Comparison of ENCODE assay signal across 26 cellular contexts in the genomic region with DNA sequence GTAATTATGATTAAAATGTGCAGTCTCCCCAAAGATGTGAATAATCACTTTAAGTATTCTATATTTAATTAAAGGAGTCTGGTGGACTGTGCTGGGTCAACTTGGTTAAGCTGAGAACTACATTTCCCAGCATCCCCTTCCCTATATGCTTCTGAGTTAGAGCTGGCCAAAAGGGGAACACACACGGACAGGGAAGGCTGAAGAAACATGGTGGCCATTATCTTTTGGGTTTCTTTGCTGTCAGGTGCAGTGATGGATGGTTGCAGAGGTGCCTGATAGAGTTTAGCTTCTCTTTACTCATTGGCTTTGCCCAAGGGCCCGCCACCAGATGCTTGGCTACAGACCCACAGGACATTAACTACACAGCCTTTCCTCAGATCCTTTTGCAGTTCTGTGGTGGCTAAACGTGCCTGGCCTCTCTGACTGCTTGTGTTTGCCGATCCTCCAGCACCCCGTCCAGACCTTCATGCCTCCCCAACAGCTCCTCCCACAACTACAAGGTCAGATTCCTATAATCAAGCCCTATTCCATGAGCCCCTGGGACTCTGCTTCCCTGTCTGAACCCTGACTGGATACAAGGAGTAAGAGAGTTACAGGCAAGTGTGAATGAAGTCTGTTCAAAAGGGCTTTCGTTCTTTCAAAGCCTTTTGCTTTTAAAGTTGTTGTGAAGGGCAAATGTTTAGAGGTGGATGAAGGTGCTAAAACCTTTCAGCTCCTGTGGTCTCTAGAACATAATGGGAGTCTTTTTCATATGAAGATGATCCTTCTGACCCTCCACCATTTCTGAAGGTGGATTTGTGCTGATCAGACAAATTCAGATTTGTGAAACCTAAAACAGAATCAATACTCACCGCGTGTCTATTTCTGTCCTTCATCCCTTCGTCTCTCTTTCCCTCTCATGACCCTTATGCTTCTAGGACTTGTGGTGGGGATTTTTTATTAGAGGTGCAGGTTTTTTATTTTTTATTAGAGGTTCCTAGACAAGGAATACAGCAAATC. TPM values are rescaled to one million over a fixed set of nuclear protein-coding genes. Genes with fewer than 3 reads are reported as not detected.
DNase-seq lines count a peak whose midpoint lies in the region; ATAC-seq, FAIRE-seq and TF ChIP-seq lines count a peak whose summit lies in the region.
"Had no signal": no experiment of that assay in that cellular context is flagged by ENCODE, and none has a peak within 500 bp of the region (broad histone marks: within the 10 kb centered on the region; RNA-seq: fewer than 3 reads in every experiment).

No MANE protein-coding gene starts in this region.

- POLR2A ChIA-PET in A549 (lab: Yijun Ruan, JAX) (no interaction called here), K562 (lab: Yijun Ruan, JAX) (interaction anchor here (0.7 to 1.5 kb wide), 3 partner anchors 8 to 22 kb away, joined by 3 to 4 read pairs (median 3); partner anchors contain the start of gene BUB3)

- TF ChIP-seq CTCF in A549 (IDR thresholded peaks at IDR 0.05) (no peak), GM23338 (conservative IDR thresholded peaks at IDR 0.05; ENCODE audit: low read depth in 2 of 2) (no peak), NB4 (IDR thresholded peaks at IDR 0.05; ENCODE audit: low read depth, low read length) (no peak), K562 (IDR thresholded peaks at IDR 0.05 in 2 of 3, conservative IDR thresholded peaks at IDR 0.05 in 1 of 3; ENCODE audit: insufficient read depth in 2 of 3, low read depth in 1 of 3, low read length in 3 of 3) (no peak)

- H3K36me3 ChIP-seq in GM23338 (ENCODE audit: insufficient read depth) (peaks cover 9% of the 10 kb centered on the region), K562 (ENCODE audit: control insufficient read depth, insufficient read depth, low read length) (peaks cover 7% of the 10 kb centered on the region)

- no peak for TF ChIP-seq POLR2A in A549 (IDR thresholded peaks at IDR 0.05; ENCODE audit: low read length)
- no peak for TF ChIP-seq POLR2A in NB4 (IDR thresholded peaks at IDR 0.05; ENCODE audit: extremely low read depth, insufficient read length)
- TF ChIP-seq POLR2A in K562 (conservative IDR thresholded peaks at IDR 0.05) = no peak
- TF ChIP-seq POLR2A in erythroblast (IDR thresholded peaks at IDR 0.05; ENCODE audit: low read length) = no peak

- no peaks in the 10 kb centered on the region for H3K9me1 ChIP-seq in K562 (ENCODE audit: control insufficient read depth, insufficient read depth, low read length)

- H3K27me3 Mint-ChIP-seq in GM23338 (ENCODE audit: insufficient read depth, low read depth, poor library complexity) = no peaks in the 10 kb centered on the region
- H3K27me3 Mint-ChIP-seq: CD4-positive, alpha-beta T cell; IgD-negative memory B cell; T-helper 17 cell had no signal

- TF ChIP-seq RAD21 in A549 (conservative IDR thresholded peaks at IDR 0.05 in 1 of 2, IDR thresholded peaks at IDR 0.05 in 1 of 2) (no peak), K562 (CRISPR knock-in tag; conservative IDR thresholded peaks at IDR 0.05 in 1 of 2, IDR thresholded peaks at IDR 0.05 in 1 of 2) (no peak)

- no peak overlapping the region for H3K4me3 Mint-ChIP-seq in GM23338
- H3K4me3 Mint-ChIP-seq: CD4-positive, alpha-beta T cell; HFFc6; T-helper 17 cell had no signal

- H3K9ac ChIP-seq in K562 (ENCODE audit: insufficient read depth in 1 of 2, low read depth in 2 of 2, low read length in 2 of 2) = no peak overlapping the region
- H3K9ac ChIP-seq: BLaER1, SK-N-SH had no signal

- H3K4me3 ChIP-seq in A549 (no peak overlapping the region), GM23338 (no peak overlapping the region), NB4 (ENCODE audit: low read depth, low read length) (no peak overlapping the region), K562 (no peak overlapping the region)
- H3K4me3 ChIP-seq: BLaER1 had no signal

- H3K4me2 ChIP-seq in A549 (no peak overlapping the region), GM23338 (no peak overlapping the region), K562 (ENCODE audit: insufficient read depth, low read length) (no peak overlapping the region)
- H3K4me2 ChIP-seq: BLaER1, SK-N-SH had no signal

- ATAC-seq in A549 (no peak), GM23338 (peak; percentile 58), K562 (peak; percentile 88)
- ATAC-seq: T-helper 17 cell had no signal

- FAIRE-seq in A549 (lab: Jason Lieb, UNC) (no peak), K562 (lab: Jason Lieb, UNC) (peak; percentile 60)
- FAIRE-seq: GM19239, RCC 7860 had no signal

- no peaks in the 10 kb centered on the region for H3K9me3 ChIP-seq in A549
- no peaks in the 10 kb centered on the region for H3K9me3 ChIP-seq in K562 (replicated peaks; ENCODE audit: control insufficient read depth, insufficient read depth, low read depth, low read length)
- H3K9me3 ChIP-seq: SK-N-SH had no signal

- peaks cover 44% of the 10 kb centered on the region for H3K36me3 Mint-ChIP-seq in GM23338 (ENCODE audit: low read depth)

- H3K4me1 Mint-ChIP-seq in GM23338 = no peaks in the 10 kb centered on the region

- H3K27me3 ChIP-seq in GM23338 (ENCODE audit: insufficient read depth) (no peaks in the 10 kb centered on the region), K562 (ENCODE audit: control insufficient read depth in 2 of 2, insufficient read depth in 2 of 2, low read length in 2 of 2) (no peaks in the 10 kb centered on the region)
- H3K27me3 ChIP-seq: BLaER1 had no signal

- H2AFZ ChIP-seq in GM23338 (no peak overlapping the region), K562 (ENCODE audit: low read depth, low read length) (no peak overlapping the region)

- WGBS in A549 (ENCODE audit: missing lambda C conversion rate) = 90% methylated on average over 9 of the region's 9 CpGs
- WGBS in K562 (ENCODE audit: insufficient coverage, low coverage, missing lambda C conversion rate) = 71% methylated on average over 7 of the region's 9 CpGs

- H3K79me2 ChIP-seq in GM23338 (replicated peaks; ENCODE audit: insufficient read depth) = peaks cover 27% of the 10 kb centered on the region
- no peaks in the 10 kb centered on the region for H3K79me2 ChIP-seq in K562 (ENCODE audit: control insufficient read depth, insufficient read depth, low read length)

- H3K4me1 ChIP-seq in A549 = no peaks in the 10 kb centered on the region
- 0 out of 2 replicates have a peak, but pooled peaks cover 4% of the 10 kb centered on the region for H3K4me1 ChIP-seq in GM23338 (ENCODE audit: insufficient read depth)
- no peaks in the 10 kb centered on the region for H3K4me1 ChIP-seq in K562 (replicated peaks in 1 of 2; ENCODE audit: control insufficient read depth in 2 of 2, insufficient read depth in 2 of 2, low read length in 2 of 2)
- H3K4me1 ChIP-seq: BLaER1 had no signal

- TF ChIP-seq EP300 in A549 (IDR thresholded peaks at IDR 0.05) (no peak), K562 (IDR thresholded peaks at IDR 0.05; ENCODE audit: low read length) (no peak)

- H3K27ac ChIP-seq in A549 (no peak overlapping the region), GM23338 (ENCODE audit: low read depth) (no peak overlapping the region), K562 (ENCODE audit: extremely low read depth, low read depth, low read length) (no peak overlapping the region)
- H3K27ac ChIP-seq: BLaER1 had no signal

- no peak for DNase-seq in A549 (ENCODE audit: low read depth in 1 of 2, low spot score in 1 of 2)
- no peak for DNase-seq in GM23338 (ENCODE audit: low spot score)
- peak; percentile 23 for DNase-seq in NB4 (ENCODE audit: low read depth)
- DNase-seq in K562 (ENCODE audit: extremely low read depth in 1 of 4, low spot score in 3 of 4) = peak in 2 of 4 experiments; percentile 8 to 10
- DNase-seq in DMS53 (lab: John Stamatoyannopoulos, UW) = no peak
- no peak for DNase-seq in dedifferentiated amniotic fluid mesenchymal stem cell (ENCODE audit: extremely low spot score)
- no peak for DNase-seq in erythroblast (lab: John Stamatoyannopoulos, UW)
- no peak for DNase-seq in activated naive CD4-positive, alpha-beta T cell treated with Interleukin-2 at 50 U/mL for 16 hours
- DNase-seq: CD4-positive, alpha-beta T cell; GF-D8; H7; HFFc6; NCI-H1105 treated with DMSO at 0.1 percent for 48 hours; NCI-H2029 treated with DMSO at 0.1 percent for 48 hours; NCI-H446 treated with DMSO at 0.1 percent for 48 hours; NCI-H526; NCI-H82; NK-92 treated with Interleukin-12 subunit alpha and Interleukin-12 subunit beta, amount 100 ng/mL, for 24 hours; SK-N-SH; T-helper 17 cell had no signal

- peaks cover 12% of the 10 kb centered on the region; the same call in 1 of the 2 replicates for H4K20me1 ChIP-seq in GM23338 (replicated peaks; ENCODE audit: insufficient read depth)
- H4K20me1 ChIP-seq in K562 (replicated peaks; ENCODE audit: control insufficient read depth, insufficient read depth, low read length) = no peaks in the 10 kb centered on the region

- H3K9me2 ChIP-seq in GM23338 (ENCODE audit: insufficient read depth) = no peaks in the 10 kb centered on the region
- H3K9me2 ChIP-seq: SK-N-SH had no signal

- no peak overlapping the region for H3K27ac Mint-ChIP-seq in GM23338
- H3K27ac Mint-ChIP-seq: CD4-positive, alpha-beta T cell; HFFc6; T-helper 17 cell had no signal

- in situ Hi-C loops in K562 (cut with MboI) = no loop called here

- BruUV-seq in K562 (replicated peaks; lab: Mats Ljungman, UMichigan) = no TSS peak

- peaks cover 5% of the 10 kb centered on the region; the same call in 2 of the 3 replicates for H3K9me3 Mint-ChIP-seq in GM23338
- H3K9me3 Mint-ChIP-seq: HFFc6 had no signal

- H3F3A ChIP-seq in GM23338 (replicated peaks; ENCODE audit: low read depth) = no peaks in the 10 kb centered on the region

- intact Hi-C loops in K562 (cut with micrococcal nuclease) = no loop called here

- CTCF ChIA-PET in A549 (lab: Yijun Ruan, JAX) = interaction anchor here (1.2 kb wide), 1 partner anchor 35 kb away, joined by 3 read pairs; no protein-coding TSS in a partner anchor
- CTCF ChIA-PET in K562 (lab: Yijun Ruan, JAX; ENCODE audit: low intra/inter-chr PET ratio) = no interaction called here

RNA-seq across cellular contexts. Expression of gene BUB3, which starts 21.5 kb away (rescaled TPM):
- polyA plus RNA-seq in A549 (2011; rRNA removed) = 229 and 246 TPM in 2 replicates
- polyA plus RNA-seq in A549 (2012; cell fraction: cytosol; rRNA removed) = 337 and 340 TPM in 2 replicates
- polyA plus RNA-seq in A549 (2012; cell fraction: nucleus; rRNA removed) = 263 and 314 TPM in 2 replicates
- polyA plus RNA-seq in A549 (2017; fragmentation: RNase III; extraction: RNeasy Plus Mini Kit Qiagen cat#74134 plus additional on column Dnase treatment) = 216 to 224 TPM (median 222 TPM) in 3 replicates
- polyA minus RNA-seq in A549 (2011; rRNA and poly(A)+ RNA removed) = 272 and 273 TPM in 2 replicates
- 272 and 361 TPM in 2 replicates for total RNA-seq in GM23338 (2014; rRNA removed; shearing (Covaris generic))
- polyA plus RNA-seq in GM23338 (2016; fragmentation: Nextera tagmentation; extraction: Ambion mirVana) = 197 and 243 TPM in 2 replicates
- total RNA-seq in K562 (2011; cell fraction: chromatin; rRNA removed; ENCODE audit: low replicate concordance) = 149 and 187 TPM in 2 replicates
- total RNA-seq in K562 (2011; cell fraction: nucleolus; rRNA removed) = 124 and 136 TPM in 2 replicates
- total RNA-seq in K562 (2011; cell fraction: nucleoplasm; rRNA removed) = 122 and 148 TPM in 2 replicates
- 167 and 343 TPM in 2 replicates for total RNA-seq in K562 (2014; rRNA removed)
- 175 and 182 TPM in 2 replicates for total RNA-seq in K562 (2014; rRNA removed; fragmentation: Illumina TruSeq; extraction: Trizol)
- 176 TPM in 2 replicates for total RNA-seq in K562 (2015; rRNA removed; fragmentation: Illumina TruSeq; extraction: Trizol)
- total RNA-seq in K562 (2021) = 184 and 188 TPM in 2 replicates
- 284 and 291 TPM in 2 replicates for polyA plus RNA-seq in K562 (2011; rRNA removed)
- polyA plus RNA-seq in K562 (2011; cell fraction: cytosol; rRNA removed) = 229 and 238 TPM in 2 replicates
- 508 and 513 TPM in 2 replicates for polyA plus RNA-seq in K562 (2011; cell fraction: nucleus; rRNA removed)
- 240 and 296 TPM in 2 replicates for polyA plus RNA-seq in K562 (2012)
- polyA plus RNA-seq in K562 (2014; fragmentation: Illumina TruSeq; extraction: Trizol) = 225 and 269 TPM in 2 replicates
- polyA plus RNA-seq in K562 (2014; fragmentation: Nextera tagmentation; extraction: Ambion mirVana) = 100 to 1,000 TPM; 597 to 761 TPM
- 226 and 272 TPM in 2 replicates for polyA plus RNA-seq in K562 (2014; rRNA removed)
- polyA minus RNA-seq in K562 (2011; rRNA and poly(A)+ RNA removed) = 277 and 350 TPM in 2 replicates
- 163 and 167 TPM in 2 replicates for polyA minus RNA-seq in K562 (2011; cell fraction: cytosol; rRNA and poly(A)+ RNA removed)
- polyA minus RNA-seq in K562 (2011; cell fraction: nucleus; rRNA and poly(A)+ RNA removed) = 142 and 231 TPM in 2 replicates

RNA-seq across cellular contexts. Expression of gene HMX2, which starts 27.8 kb away (rescaled TPM):
- not detected in 2 replicates for polyA plus RNA-seq in A549 (2011; rRNA removed)
- 0.04 and 0.08 TPM in 2 replicates for polyA plus RNA-seq in A549 (2012; cell fraction: cytosol; rRNA removed)
- polyA plus RNA-seq in A549 (2012; cell fraction: nucleus; rRNA removed) = 0.06 and 0.07 TPM in 2 replicates
- 0.07 to 0.09 TPM (median 0.08 TPM) in 3 replicates for polyA plus RNA-seq in A549 (2017; fragmentation: RNase III; extraction: RNeasy Plus Mini Kit Qiagen cat#74134 plus additional on column Dnase treatment)
- not detected in 2 replicates for polyA minus RNA-seq in A549 (2011; rRNA and poly(A)+ RNA removed)
- 0.97 and 2.6 TPM in 2 replicates for total RNA-seq in GM23338 (2014; rRNA removed; shearing (Covaris generic))
- polyA plus RNA-seq in GM23338 (2016; fragmentation: Nextera tagmentation; extraction: Ambion mirVana) = 3.1 and 3.4 TPM in 2 replicates
- total RNA-seq in K562 (2011; cell fraction: chromatin; rRNA removed; ENCODE audit: low replicate concordance) = 0.42 TPM in 1 of 2 replicates, not detected in the other
- total RNA-seq in K562 (2011; cell fraction: nucleolus; rRNA removed) = 0.33 TPM in 1 of 2 replicates, not detected in the other
- 0.38 TPM in 1 of 2 replicates, not detected in the other for total RNA-seq in K562 (2011; cell fraction: nucleoplasm; rRNA removed)
- 0.36 and 0.37 TPM in 2 replicates for total RNA-seq in K562 (2014; rRNA removed)
- total RNA-seq in K562 (2014; rRNA removed; fragmentation: Illumina TruSeq; extraction: Trizol) = 0.07 and 0.13 TPM in 2 replicates
- 0.07 TPM in 1 of 2 replicates, not detected in the other for total RNA-seq in K562 (2015; rRNA removed; fragmentation: Illumina TruSeq; extraction: Trizol)
- total RNA-seq in K562 (2021) = 0.40 and 0.58 TPM in 2 replicates
- polyA plus RNA-seq in K562 (2011; rRNA removed) = 0.08 TPM in 1 of 2 replicates, not detected in the other
- polyA plus RNA-seq in K562 (2011; cell fraction: cytosol; rRNA removed) = 0.10 TPM in 1 of 2 replicates, not detected in the other
- polyA plus RNA-seq in K562 (2011; cell fraction: nucleus; rRNA removed) = 0.20 TPM in 1 of 2 replicates, not detected in the other
- 0.26 and 0.44 TPM in 2 replicates for polyA plus RNA-seq in K562 (2012)
- polyA plus RNA-seq in K562 (2014; fragmentation: Illumina TruSeq; extraction: Trizol) = 0.09 and 0.12 TPM in 2 replicates
- not detected for polyA plus RNA-seq in K562 (2014; fragmentation: Nextera tagmentation; extraction: Ambion mirVana)
- polyA plus RNA-seq in K562 (2014; rRNA removed) = 0.05 and 0.37 TPM in 2 replicates
- polyA minus RNA-seq in K562 (2011; rRNA and poly(A)+ RNA removed) = not detected in 2 replicates
- not detected in 2 replicates for polyA minus RNA-seq in K562 (2011; cell fraction: cytosol; rRNA and poly(A)+ RNA removed)
- not detected in 2 replicates for polyA minus RNA-seq in K562 (2011; cell fraction: nucleus; rRNA and poly(A)+ RNA removed)
- total RNA-seq: A172; CD4-positive, alpha-beta T cell; H7; HFFc6; T-helper 17 cell had no signal
- polyA plus RNA-seq: AG04450, IgD-negative memory B cell, SK-N-SH had no signal

RNA-seq across cellular contexts. Expression of gene HMX3, which starts 39.9 kb away (rescaled TPM):
- polyA plus RNA-seq in A549 (2011; rRNA removed) (not detected in 2 replicates), A549 (2017; fragmentation: RNase III; extraction: RNeasy Plus Mini Kit Qiagen cat#74134 plus additional on column Dnase treatment) (not detected in 3 replicates), GM23338 (2016; fragmentation: Nextera tagmentation; extraction: Ambion mirVana) (not detected in 2 replicates), K562 (2011; rRNA removed) (1.2 and 2.8 TPM in 2 replicates), K562 (2014; fragmentation: Illumina TruSeq; extraction: Trizol) (0.55 and 2.8 TPM in 2 replicates), K562 (2014; fragmentation: Nextera tagmentation; extraction: Ambion mirVana) (not detected), K562 (2014; rRNA removed) (20.5 and 24.5 TPM in 2 replicates)
- 0.03 TPM in 1 of 2 replicates, not detected in the other for polyA plus RNA-seq in A549 (2012; cell fraction: cytosol; rRNA removed)
- 0.06 TPM in 1 of 2 replicates, not detected in the other for polyA plus RNA-seq in A549 (2012; cell fraction: nucleus; rRNA removed)
- polyA minus RNA-seq in A549 (2011; rRNA and poly(A)+ RNA removed) = not detected in 2 replicates
- 0.23 and 0.35 TPM in 2 replicates for total RNA-seq in GM23338 (2014; rRNA removed; shearing (Covaris generic))
- 2.2 and 9.0 TPM in 2 replicates for total RNA-seq in K562 (2011; cell fraction: chromatin; rRNA removed; ENCODE audit: low replicate concordance)
- 13.3 and 15.8 TPM in 2 replicates for total RNA-seq in K562 (2011; cell fraction: nucleolus; rRNA removed)
- 5.8 and 6.7 TPM in 2 replicates for total RNA-seq in K562 (2011; cell fraction: nucleoplasm; rRNA removed)
- total RNA-seq in K562 (2014; rRNA removed) (26.8 and 42.7 TPM in 2 replicates), K562 (2014; rRNA removed; fragmentation: Illumina TruSeq; extraction: Trizol) (0.41 and 0.58 TPM in 2 replicates), K562 (2015; rRNA removed; fragmentation: Illumina TruSeq; extraction: Trizol) (7.4 and 9.6 TPM in 2 replicates), K562 (2021) (43.2 and 43.5 TPM in 2 replicates)
- 4.1 and 13.3 TPM in 2 replicates for polyA plus RNA-seq in K562 (2011; cell fraction: cytosol; rRNA removed)
- 3.4 and 9.2 TPM in 2 replicates for polyA plus RNA-seq in K562 (2011; cell fraction: nucleus; rRNA removed)
- polyA plus RNA-seq in K562 (2012) = 7.9 and 14.4 TPM in 2 replicates
- polyA minus RNA-seq in K562 (2011; rRNA and poly(A)+ RNA removed) = 0.33 and 0.56 TPM in 2 replicates
- 8.2 and 15.7 TPM in 2 replicates for polyA minus RNA-seq in K562 (2011; cell fraction: cytosol; rRNA and poly(A)+ RNA removed)
- polyA minus RNA-seq in K562 (2011; cell fraction: nucleus; rRNA and poly(A)+ RNA removed) = 4.8 and 5.0 TPM in 2 replicates
- total RNA-seq: A172, H7, HFFc6 had no signal
- polyA plus RNA-seq: AG04450, IgD-negative memory B cell, SK-N-SH had no signal

Comparison
In these comparisons a context has a peak if more than half of its experiments do, and no peak if none do; other contexts are left out.
1. ATAC-seq: peak in GM23338 (single experiment) and K562 (single experiment); none in A549 (0 of 2).
2. Of the 35 proteins assayed by ChIP-seq in both K562 and A549: peak only in K562: none; only in A549: none; in both: MAFK; in neither: 34.